22 cellular contexts compared by ENCODE assay signal in genomic region chr1:85452859-85453430, GRCh38. TPM values are rescaled to one million over a fixed set of nuclear protein-coding genes. Genes with fewer than 3 reads are reported as not detected.
"Had no signal": no experiment of that assay in that cellular context is flagged by ENCODE, and none has a peak within 500 bp of the region (broad histone marks: within the 10 kb centered on the region; RNA-seq: fewer than 3 reads in every experiment).

No MANE protein-coding gene starts in this region.

- H3K4me1 ChIP-seq: neural progenitor cell, uterus had no signal

- H3K4me1 Mint-ChIP-seq: activated CD4-positive, alpha-beta T cell treated with anti-CD3 and anti-CD28 coated beads, Interleukin-2, amount 10 ng/mL, durations not matched to agents 24 days and 14 days; activated naive CD4-positive, alpha-beta T cell treated with anti-CD3 and anti-CD28 coated beads, Interleukin-2, amount 50 U/mL, for 24 hours; naive B cell; neural progenitor cell had no signal

- H3K4me3 ChIP-seq: esophagus squamous epithelium, mucosa of descending colon, neural progenitor cell, SK-N-MC, transverse colon, uterus had no signal

- H3K9ac ChIP-seq: neural progenitor cell had no signal

- ATAC-seq: activated CD8-positive, alpha-beta T cell treated with anti-CD3 and anti-CD28 coated beads for 36 hours; activated T-cell treated with anti-CD3 and anti-CD28 coated beads, Interleukin-2, amount 50 U/mL, for 4 hours; left colon; mucosa of descending colon had no signal

- H3K9me3 Mint-ChIP-seq: activated CD4-positive, alpha-beta T cell treated with anti-CD3 and anti-CD28 coated beads, Interleukin-2, amount 10 ng/mL, durations not matched to agents 24 days and 14 days; activated CD8-positive, alpha-beta T cell treated with anti-CD3 and anti-CD28 coated beads for 36 hours; activated naive CD4-positive, alpha-beta T cell treated with anti-CD3 and anti-CD28 coated beads, Interleukin-2, amount 50 U/mL, for 24 hours; activated T-cell treated with anti-CD3 and anti-CD28 coated beads, Interleukin-2, amount 50 U/mL, for 4 hours had no signal

- H2AFZ ChIP-seq: neural progenitor cell had no signal

- H3K36me3 ChIP-seq: esophagus squamous epithelium, neural progenitor cell, transverse colon, uterus had no signal

- H3K27ac ChIP-seq: neural progenitor cell, SK-N-MC, uterus had no signal

- FAIRE-seq: endothelial cell of umbilical vein had no signal

- DNase-seq: activated CD4-positive, alpha-beta T cell treated with anti-CD3 and anti-CD28 coated beads, Interleukin-2, amount 10 ng/mL, durations not matched to agents 24 days and 14 days; activated CD8-positive, alpha-beta T cell treated with anti-CD3 and anti-CD28 coated beads for 36 hours; activated effector memory CD4-positive, alpha-beta T cell treated with Interleukin-2 at 50 U/mL for 16 hours; activated T-cell treated with anti-CD3 and anti-CD28 coated beads, Interleukin-2, amount 50 U/mL, for 4 hours; dermis blood vessel endothelial cell; effector memory CD4-positive, alpha-beta T cell; esophagus squamous epithelium; left colon; mucosa of descending colon; naive B cell; stimulated activated CD4-positive, alpha-beta T cell treated with anti-CD3 and anti-CD28 coated beads, Interleukin-12 subunit alpha, Interleukin-12 subunit beta, amount 100 ng/mL, for 4 hours; stimulated activated CD4-positive, alpha-beta T cell treated with anti-CD3 and anti-CD28 coated beads, Interleukin-1b, Interleukin-23, amount 100 ng/mL, for 48 hours; stimulated activated CD8-positive, alpha-beta memory T cell treated with anti-CD3 and anti-CD28 coated beads, Interleukin-4, amount 100 ng/mL, for 48 hours; stimulated activated naive CD4-positive, alpha-beta T cell; T-helper 1 cell; T1000; transverse colon; uterus had no signal

- H3K27me3 ChIP-seq: esophagus squamous epithelium, neural progenitor cell, transverse colon, uterus had no signal

- H3K4me2 ChIP-seq: neural progenitor cell had no signal

- H3K4me3 Mint-ChIP-seq: activated CD4-positive, alpha-beta T cell treated with anti-CD3 and anti-CD28 coated beads, Interleukin-2, amount 10 ng/mL, durations not matched to agents 24 days and 14 days; activated CD8-positive, alpha-beta T cell treated with anti-CD3 and anti-CD28 coated beads for 36 hours; activated naive CD4-positive, alpha-beta T cell treated with anti-CD3 and anti-CD28 coated beads, Interleukin-2, amount 50 U/mL, for 24 hours; activated T-cell treated with anti-CD3 and anti-CD28 coated beads, Interleukin-2, amount 50 U/mL, for 4 hours; naive B cell; neural progenitor cell had no signal

- H3K27ac Mint-ChIP-seq: activated CD4-positive, alpha-beta T cell treated with anti-CD3 and anti-CD28 coated beads, Interleukin-2, amount 10 ng/mL, durations not matched to agents 24 days and 14 days; activated CD8-positive, alpha-beta T cell treated with anti-CD3 and anti-CD28 coated beads for 36 hours; activated naive CD4-positive, alpha-beta T cell treated with anti-CD3 and anti-CD28 coated beads, Interleukin-2, amount 50 U/mL, for 24 hours; naive B cell; neural progenitor cell had no signal

- H3K36me3 Mint-ChIP-seq: activated naive CD4-positive, alpha-beta T cell treated with anti-CD3 and anti-CD28 coated beads, Interleukin-2, amount 50 U/mL, for 24 hours had no signal

- H3K9me3 ChIP-seq: esophagus squamous epithelium, mucosa of descending colon, transverse colon, uterus had no signal

RNA-seq across cellular contexts. Expression of gene DDAH1, which starts 12.0 kb away (rescaled TPM):
- total RNA-seq: activated CD4-positive, alpha-beta T cell treated with anti-CD3 and anti-CD28 coated beads, Interleukin-2, amount 10 ng/mL, durations not matched to agents 24 days and 14 days had no signal
